8 cellular contexts compared by ENCODE assay signal in genomic region chr2:168346725-168347477, GRCh38.
DNase-seq lines count a peak whose midpoint lies in the region; ATAC-seq, FAIRE-seq and TF ChIP-seq lines count a peak whose summit lies in the region.

No MANE protein-coding gene starts in this region.

- H3K9ac ChIP-seq in IMR-90 (ENCODE audit: low read depth, low read length): peak overlapping the region; percentile 93

- WGBS in IMR-90 (ENCODE audit: extremely low coverage in 2 of 2, insufficient read length in 1 of 2), 2 experiments: no CpG with 5 or more reads among the region's 13 CpGs
- 17% methylated on average over 13 of the region's 13 CpGs for WGBS in suprapubic skin

- no peak for TF ChIP-seq EP300 in suprapubic skin (IDR thresholded peaks at IDR 0.05)

- H2BK120ac ChIP-seq in IMR-90 (ENCODE audit: low read depth, low read length): peak overlapping the region; percentile 56

- TF ChIP-seq CTCF in IMR-90 (conservative IDR thresholded peaks at IDR 0.05; ENCODE audit: low read depth, low read length) (peak; percentile 86), suprapubic skin (IDR thresholded peaks at IDR 0.05) (peak; percentile 70 to 73)

- CTCF ChIA-PET in IMR-90 (lab: Yijun Ruan, JAX): interaction anchor here (0.5 to 1.7 kb wide), 9 partner anchors 10 to 579 kb away, joined by 3 to 6 read pairs (median 3); no protein-coding TSS in a partner anchor

- H3K9me1 ChIP-seq in IMR-90 (ENCODE audit: insufficient read depth, low read length): no peaks in the 10 kb centered on the region

- peak overlapping the region; percentile 85; the same call in 1 of the 2 replicates for H3K56ac ChIP-seq in IMR-90 (ENCODE audit: extremely low read depth, insufficient read depth, low read length)

- peak; percentile 68 for ATAC-seq in GM21423 (IDR thresholded peaks at IDR 0.05; ENCODE audit: unreplicated experiment)
- peak; percentile 91 for ATAC-seq in IMR-90 (ENCODE audit: low read depth)

- dilution Hi-C loops in IMR-90 (cut with HindIII; ENCODE audit: low sequenced_read_pairs, unreplicated experiment): no loop called here

- peak; percentile 28; the same call in 1 of the 2 replicates for TF ChIP-seq POLR2A in IMR-90 (IDR thresholded peaks at IDR 0.05; ENCODE audit: low read depth, low read length)
- no peak for TF ChIP-seq POLR2A in suprapubic skin (IDR thresholded peaks at IDR 0.05)

- H3K4ac ChIP-seq in IMR-90 (ENCODE audit: low read depth, low read length): peak overlapping the region; percentile 80

- H4K20me1 ChIP-seq in IMR-90 (ENCODE audit: insufficient read depth, low read length): no peaks in the 10 kb centered on the region

- peak overlapping the region; percentile 91 for H2AFZ ChIP-seq in IMR-90 (replicated peaks; ENCODE audit: low read length, poor library complexity)

- H3K9me3 ChIP-seq in IMR-90 (ENCODE audit: control insufficient read depth, insufficient read depth, low read length): no peaks in the 10 kb centered on the region
- H3K9me3 ChIP-seq in suprapubic skin: no peaks in the 10 kb centered on the region

- no peak overlapping the region for H2AK5ac ChIP-seq in IMR-90 (ENCODE audit: low read depth, low read length)

- peak overlapping the region in 1 of 2 experiments; percentile 71; a peak in 1 of 4 replicates for H4K8ac ChIP-seq in IMR-90 (ENCODE audit: low read depth in 2 of 2, low read length in 2 of 2)

- POLR2A ChIA-PET in IMR-90 (lab: Charles Lee; ENCODE audit: unreplicated experiment): no interaction called here

- FAIRE-seq in frontal cortex (lab: Jason Lieb, UNC): peak; percentile 79

- H3K27ac ChIP-seq in IMR-90 (ENCODE audit: insufficient read depth, low read length) (peak overlapping the region; percentile 51; the same call in 1 of the 2 replicates), suprapubic skin (no peak overlapping the region)

- peak overlapping the region; percentile 89 for H3K4me2 ChIP-seq in IMR-90 (ENCODE audit: low read depth, low read length)

- no peak overlapping the region for H2BK20ac ChIP-seq in IMR-90 (ENCODE audit: low read depth, low read length)

- no peaks in the 10 kb centered on the region for H3K79me1 ChIP-seq in IMR-90 (ENCODE audit: low read depth in 1 of 2, low read length in 2 of 2)

- intact Hi-C loops in IMR-90 (cut with micrococcal nuclease): loop anchor here (1.0 to 5.0 kb wide), 6 partner anchors 110 to 573 kb away; partner anchors contain the start of gene CERS6

- H3K18ac ChIP-seq in IMR-90 (ENCODE audit: low read depth, low read length): peak overlapping the region; percentile 73; the same call in 1 of the 2 replicates

- H2BK5ac ChIP-seq in IMR-90 (ENCODE audit: low read depth, low read length, poor library complexity, severe bottlenecking): no peak overlapping the region

- no TSS peak for BruUV-seq in IMR-90 (replicated peaks; lab: Mats Ljungman, UMichigan)

- peak overlapping the region; percentile 89; the same call in 1 of the 2 replicates for H4K5ac ChIP-seq in IMR-90 (ENCODE audit: low read depth, low read length)

- H2AK9ac ChIP-seq in IMR-90 (replicated peaks; ENCODE audit: low read depth, low read length, poor library complexity): no peak overlapping the region

- H3K36me3 ChIP-seq in IMR-90 (ENCODE audit: control insufficient read depth, insufficient read depth, low read length): no peaks in the 10 kb centered on the region
- H3K36me3 ChIP-seq in suprapubic skin: no peaks in the 10 kb centered on the region

- peak; percentile 80 for DNase-seq in D341Med (ENCODE audit: low spot score)
- DNase-seq in IMR-90: peak; percentile 63
- DNase-seq in RKO (ENCODE audit: low spot score): peak; percentile 74
- DNase-seq in activated effector memory CD4-positive, alpha-beta T cell treated with anti-CD3 and anti-CD28 coated beads, Interleukin-2, amount 50 U/mL, for 16 hours: peak; percentile 83
- peak; percentile 18 to 51 for DNase-seq in frontal cortex (ENCODE audit: low spot score in 2 of 2)
- DNase-seq in nucleus accumbens (lab: John Stamatoyannopoulos, UW): peak in 47 of 56 donors; percentile 5 to 84 (median 41)
- DNase-seq in suprapubic skin (ENCODE audit: low spot score in 2 of 2): peak in 1 of 2 donors; percentile 67

- peak; percentile 90 for TF ChIP-seq RAD21 in IMR-90 (IDR thresholded peaks at IDR 0.05; ENCODE audit: low read length)

- H2BK15ac ChIP-seq in IMR-90 (ENCODE audit: low read depth, low read length): peak overlapping the region; percentile 40; the same call in 1 of the 3 replicates

- H3K23ac ChIP-seq in IMR-90 (ENCODE audit: low read depth, low read length): peak overlapping the region; percentile 66

- no peaks in the 10 kb centered on the region for H3K4me1 ChIP-seq in IMR-90 (ENCODE audit: control insufficient read depth, insufficient read depth, low read length)
- no peaks in the 10 kb centered on the region for H3K4me1 ChIP-seq in suprapubic skin

- H4K91ac ChIP-seq in IMR-90 (ENCODE audit: insufficient read depth, low read depth, low read length): peak overlapping the region; percentile 55; the same call in 1 of the 2 replicates

- H3K14ac ChIP-seq in IMR-90 (replicated peaks; ENCODE audit: low read depth, low read length): peak overlapping the region; percentile 93; the same call in 1 of the 2 replicates

- H3K4me3 ChIP-seq in IMR-90 (ENCODE audit: insufficient read depth, low read depth, low read length) (peak overlapping the region; percentile 69), suprapubic skin (peak overlapping the region; percentile 46)

- H3K27me3 ChIP-seq in IMR-90 (ENCODE audit: control insufficient read depth, insufficient read depth, low read length): no peaks in the 10 kb centered on the region; the same call in 1 of the 2 replicates
- H3K27me3 ChIP-seq in suprapubic skin: no peaks in the 10 kb centered on the region

- in situ Hi-C loops in IMR-90 (cut with MboI; ENCODE audit: low sequenced_read_pairs): loop anchor here (5.0 kb wide), 3 partner anchors 360 to 570 kb away; no protein-coding TSS in a partner anchor

TF ChIP-seq in IMR-90, 13 proteins besides CTCF, POLR2A, EP300 and RAD21:
- no peak for TF ChIP-seq BHLHE40 (IDR thresholded peaks at IDR 0.05; ENCODE audit: low read depth, low read length)
- TF ChIP-seq SMC3 (IDR thresholded peaks at IDR 0.05; ENCODE audit: low read depth, low read length): peak; percentile 88
- TF ChIP-seq USF2 (IDR thresholded peaks at IDR 0.05; ENCODE audit: low read depth, low read length): no peak
- no peak for TF ChIP-seq FOS (IDR thresholded peaks at IDR 0.05; ENCODE audit: low read depth, low read length)
TF ChIP-seq in IMR-90: peak in this region for 1.
